ENCODE assay signal across 8 cellular contexts in the genomic region with DNA sequence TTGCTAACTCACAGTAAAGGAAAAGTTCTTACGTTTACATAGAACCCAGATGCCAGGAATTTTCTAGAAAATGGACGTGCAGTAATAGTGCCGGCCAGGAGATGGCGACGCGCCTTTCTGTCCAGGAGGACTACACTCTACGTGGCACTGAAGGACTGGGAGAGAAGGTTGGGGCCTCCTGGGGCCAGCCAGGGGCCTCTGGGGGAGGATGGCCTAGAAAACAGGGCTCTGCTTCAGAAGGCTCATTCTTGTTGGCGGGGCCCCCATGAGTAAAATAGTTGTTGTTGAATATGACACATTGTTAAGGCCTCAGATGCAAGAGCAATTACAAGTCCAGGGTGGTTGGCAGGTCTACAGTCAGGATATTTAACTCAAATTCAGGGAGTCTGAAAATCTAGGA.
DNase-seq lines count a peak whose midpoint lies in the region; ATAC-seq, FAIRE-seq and TF ChIP-seq lines count a peak whose summit lies in the region.

No MANE protein-coding gene starts in this region.

- no peaks in the 10 kb centered on the region for H4K20me1 ChIP-seq in OCI-LY7 (ENCODE audit: insufficient read depth, low read length)

- BruUV-seq in OCI-LY7 (replicated peaks; lab: Mats Ljungman, UMichigan): no TSS peak

- H3K36me3 ChIP-seq in OCI-LY7 (ENCODE audit: insufficient read depth, low read length): no peaks in the 10 kb centered on the region

- H3K27ac ChIP-seq in OCI-LY7 (ENCODE audit: low read depth, low read length, poor library complexity, severe bottlenecking): no peak overlapping the region

- H3K4me3 ChIP-seq in OCI-LY7 (ENCODE audit: low read depth, low read length, poor library complexity, severe bottlenecking): no peak overlapping the region

- peak overlapping the region; percentile 15 for H3K4me2 ChIP-seq in OCI-LY7 (ENCODE audit: low read length)

- FAIRE-seq in frontal cortex (lab: Jason Lieb, UNC): no peak

- H3K79me2 ChIP-seq in OCI-LY7 (ENCODE audit: insufficient read depth, low read depth, low read length): no peaks in the 10 kb centered on the region

- no peaks in the 10 kb centered on the region for H3K9me2 ChIP-seq in OCI-LY7 (ENCODE audit: insufficient read depth, low read length)

- H3K4me1 ChIP-seq in OCI-LY7 (ENCODE audit: insufficient read depth, low read length, poor library complexity, severe bottlenecking): peaks cover 50% of the 10 kb centered on the region

- H2AFZ ChIP-seq in OCI-LY7 (ENCODE audit: low read length): peak overlapping the region; percentile 59; the same call in 1 of the 2 replicates

- intact Hi-C loops in OCI-LY7 (cut with micrococcal nuclease; ENCODE audit: unreplicated experiment): loop anchor here (1.0 to 10.0 kb wide), 5 partner anchors 64 to 736 kb away; partner anchors contain the start of gene FUT8

- H3K9me3 ChIP-seq in OCI-LY7 (ENCODE audit: low read length): no peaks in the 10 kb centered on the region

- peak; percentile 48 for ATAC-seq in HG02763 (IDR thresholded peaks at IDR 0.05; ENCODE audit: unreplicated experiment)

- CTCF ChIA-PET in OCI-LY7 (lab: Charles Lee; ENCODE audit: unreplicated experiment): no interaction called here

- DNase-seq in EL (peak; percentile 69), OCI-LY7 (ENCODE audit: low spot score) (peak; percentile 77), frontal cortex (ENCODE audit: low spot score in 2 of 2) (peak; percentile 13 to 49), pons (ENCODE audit: low spot score) (peak; percentile 87), NCI-H774 (lab: John Stamatoyannopoulos, UW) (no peak), OCI-M2 (lab: John Stamatoyannopoulos, UW; ENCODE audit: unreplicated experiment) (no peak)
- DNase-seq in activated effector memory CD4-positive, alpha-beta T cell treated with Interleukin-2 at 50 U/mL for 16 hours: peak; percentile 38

- POLR2A ChIA-PET in OCI-LY7 (lab: Charles Lee): interaction anchor here (0.6 to 2.4 kb wide), 3 partner anchors 97 to 623 kb away, joined by 3 to 5 read pairs (median 4); no protein-coding TSS in a partner anchor

- TF ChIP-seq CTCF in OCI-LY7 (conservative IDR thresholded peaks at IDR 0.05; ENCODE audit: low read length): peak; percentile 99

Comparison
In these comparisons a context has a peak if more than half of its experiments do, and no peak if none do; other contexts are left out.
1. DNase-seq: peak in EL (single experiment), OCI-LY7 (single experiment), activated effector memory CD4-positive, alpha-beta T cell treated with Interleukin-2 at 50 U/mL for 16 hours (single experiment), frontal cortex (2 of 2) and pons (single experiment); none in NCI-H774 (single experiment) and OCI-M2 (single experiment).